ENCODE assay signal across 23 cellular contexts in the genomic region with DNA sequence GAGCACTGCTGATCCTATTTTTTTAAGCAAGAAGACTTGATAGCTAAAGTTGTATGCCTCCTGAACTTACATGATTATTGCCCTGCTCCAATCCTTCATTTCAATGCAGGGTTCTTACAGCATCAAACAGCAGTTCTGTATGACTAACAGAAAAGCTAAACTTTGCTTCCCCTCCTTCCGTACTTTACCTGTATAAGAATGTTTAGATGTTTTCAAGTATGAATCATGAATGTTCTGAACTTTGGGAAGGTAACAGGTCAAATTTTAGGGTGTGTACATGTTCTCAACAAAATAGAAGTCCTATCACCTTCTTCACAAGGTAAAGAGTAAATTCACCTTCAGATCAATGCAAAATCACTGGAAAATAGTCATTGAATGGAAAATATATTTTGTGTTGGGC.
A peak's percentile ranks its signal among the peaks of the same experiment; 100 is the strongest.
DNase-seq lines count a peak whose midpoint lies in the region; ATAC-seq and TF ChIP-seq lines count a peak whose summit lies in the region.
"Had no signal": no experiment of that assay in that cellular context is flagged by ENCODE, and none has a peak within 500 bp of the region (broad histone marks: within the 10 kb centered on the region; RNA-seq: fewer than 3 reads in every experiment).

No MANE protein-coding gene starts in this region.

- H3K4me1 ChIP-seq in breast epithelium: no peaks in the 10 kb centered on the region
- H3K4me1 ChIP-seq in mammary epithelial cell (ENCODE audit: insufficient read depth, low read length): peaks cover 4% of the 10 kb centered on the region
- H3K4me1 ChIP-seq: BLaER1, Caco-2 had no signal

- TF ChIP-seq CTCF in MCF 10A (IDR thresholded peaks at IDR 0.05; ENCODE audit: unreplicated experiment): no peak
- no peak for TF ChIP-seq CTCF in breast epithelium (IDR thresholded peaks at IDR 0.05)
- no peak for TF ChIP-seq CTCF in mammary epithelial cell (conservative IDR thresholded peaks at IDR 0.05 in 1 of 2, IDR thresholded peaks at IDR 0.05 in 1 of 2; ENCODE audit: extremely low read depth in 1 of 2, insufficient read depth in 1 of 2, low read depth in 1 of 2, low read length in 2 of 2)

- H3K27ac Mint-ChIP-seq in MCF 10A (ENCODE audit: low read depth, unreplicated experiment) (no peak overlapping the region), T-cell (no peak overlapping the region)
- H3K27ac Mint-ChIP-seq: B cell; CD4-positive, CD25-positive, alpha-beta regulatory T cell; CD8-positive, alpha-beta T cell; GM23338; H9 had no signal

- peak; percentile 72 for ATAC-seq in esophagus mucosa
- ATAC-seq in T-cell (replicated peaks in 1 of 4): no peak
- ATAC-seq in GM21576 (IDR thresholded peaks at IDR 0.05; ENCODE audit: unreplicated experiment): no peak
- ATAC-seq in HG03045 (IDR thresholded peaks at IDR 0.05; ENCODE audit: unreplicated experiment): no peak
- ATAC-seq: CD8-positive, alpha-beta T cell; GM12878; GM23338; HCT116 had no signal

- H3K27ac ChIP-seq in breast epithelium (no peak overlapping the region), mammary epithelial cell (ENCODE audit: insufficient read depth, low read depth, low read length) (no peak overlapping the region)
- H3K27ac ChIP-seq: 22Rv1, BLaER1, C4-2B had no signal

- intact Hi-C loops in MCF 10A (cut with micrococcal nuclease) (no loop called here), breast epithelium (cut with DNase I; ENCODE audit: low total_unique reads) (no loop called here), mammary epithelial cell (cut with micrococcal nuclease) (no loop called here)

- H3K9me3 ChIP-seq in breast epithelium (no peaks in the 10 kb centered on the region), mammary epithelial cell (replicated peaks; ENCODE audit: insufficient read depth, low read length) (no peaks in the 10 kb centered on the region)
- H3K9me3 ChIP-seq: BLaER1, Caco-2 had no signal

- H3K9ac ChIP-seq in mammary epithelial cell (ENCODE audit: insufficient read depth, low read length): no peak overlapping the region
- H3K9ac ChIP-seq: BLaER1 had no signal

- BruUV-seq in MCF 10A (replicated peaks; lab: Mats Ljungman, UMichigan): no TSS peak
- BruUV-seq in mammary epithelial cell (replicated peaks; lab: Mats Ljungman, UMichigan): no TSS peak

- dilution Hi-C loops in mammary epithelial cell (cut with HindIII; ENCODE audit: low sequenced_read_pairs): no loop called here

- CTCF ChIA-PET in MCF 10A (lab: Yijun Ruan, JAX): interaction anchor here (0.7 to 1.2 kb wide), 4 partner anchors 10 to 1064 kb away, joined by 3 to 4 read pairs (median 4); no protein-coding TSS in a partner anchor
- CTCF ChIA-PET in mammary epithelial cell (lab: Charles Lee; ENCODE audit: low non-redundant PET): no interaction called here
- CTCF ChIA-PET in T-cell (lab: Charles Lee): no interaction called here

- peak overlapping the region; percentile 2 for H3K4me2 ChIP-seq in mammary epithelial cell (ENCODE audit: insufficient read depth, low read depth, low read length)
- H3K4me2 ChIP-seq: BLaER1, GM23338 had no signal

- no peaks in the 10 kb centered on the region for H3K36me3 ChIP-seq in breast epithelium
- no peaks in the 10 kb centered on the region for H3K36me3 ChIP-seq in mammary epithelial cell (ENCODE audit: insufficient read depth, low read length)
- H3K36me3 ChIP-seq: BLaER1 had no signal

- H3K36me3 Mint-ChIP-seq in MCF 10A (ENCODE audit: insufficient read depth, unreplicated experiment): no peaks in the 10 kb centered on the region
- no peaks in the 10 kb centered on the region for H3K36me3 Mint-ChIP-seq in T-cell
- H3K36me3 Mint-ChIP-seq: CD4-positive, CD25-positive, alpha-beta regulatory T cell; CD8-positive, alpha-beta T cell had no signal

- peaks cover 23% of the 10 kb centered on the region for H3K4me1 Mint-ChIP-seq in MCF 10A (ENCODE audit: insufficient read depth, unreplicated experiment)
- H3K4me1 Mint-ChIP-seq in T-cell: no peaks in the 10 kb centered on the region
- H3K4me1 Mint-ChIP-seq: B cell; CD4-positive, CD25-positive, alpha-beta regulatory T cell; GM23338; H9 had no signal

- DNase-seq in MCF 10A (ENCODE audit: unreplicated experiment) (peak; percentile 47), breast epithelium (ENCODE audit: low spot score in 2 of 2) (no peak), mammary epithelial cell (peak; percentile 14), T-cell (no peak)
- DNase-seq in stimulated activated naive CD4-positive, alpha-beta T cell (lab: John Stamatoyannopoulos, UW): no peak
- DNase-seq: Caco-2; CD4-positive, CD25-positive, alpha-beta regulatory T cell; CD8-positive, alpha-beta T cell; DMS 273 treated with DMSO at 0.1 percent for 48 hours; DMS79; EL; GDM1; H9 had no signal

- no peaks in the 10 kb centered on the region for H4K20me1 ChIP-seq in mammary epithelial cell (ENCODE audit: insufficient read depth, low read length)
- H4K20me1 ChIP-seq: BLaER1 had no signal

- WGBS in mammary epithelial cell (ENCODE audit: low coverage, missing lambda C conversion rate): 25% methylated on average over 1 of the region's 1 CpG

- H3K4me3 Mint-ChIP-seq in MCF 10A (ENCODE audit: unreplicated experiment) (no peak overlapping the region), T-cell (no peak overlapping the region)
- H3K4me3 Mint-ChIP-seq: B cell; CD4-positive, CD25-positive, alpha-beta regulatory T cell; CD8-positive, alpha-beta T cell; GM23338; H9 had no signal

- H3K9me3 Mint-ChIP-seq in MCF 10A (ENCODE audit: unreplicated experiment) (peaks cover 8% of the 10 kb centered on the region), T-cell (peaks cover 2 to 16% (median 12%) of the 10 kb centered on the region in 3 donors)

- H3K27me3 Mint-ChIP-seq in MCF 10A (ENCODE audit: insufficient read depth, unreplicated experiment) (no peaks in the 10 kb centered on the region), T-cell (no peaks in the 10 kb centered on the region)
- H3K27me3 Mint-ChIP-seq: B cell; CD4-positive, CD25-positive, alpha-beta regulatory T cell had no signal

- H3K79me2 ChIP-seq in mammary epithelial cell (ENCODE audit: insufficient read depth, low read length): no peaks in the 10 kb centered on the region

- H3K4me3 ChIP-seq in breast epithelium (no peak overlapping the region), mammary epithelial cell (replicated peaks in 1 of 3; ENCODE audit: insufficient read depth in 1 of 3, low read depth in 2 of 3, low read length in 3 of 3) (no peak overlapping the region)
- H3K4me3 ChIP-seq: BLaER1, GM12878, GM23338 had no signal

- no peaks in the 10 kb centered on the region for H3K27me3 ChIP-seq in breast epithelium
- H3K27me3 ChIP-seq in mammary epithelial cell (ENCODE audit: insufficient read depth, low read length): no peaks in the 10 kb centered on the region
- H3K27me3 ChIP-seq: BLaER1 had no signal

- TF ChIP-seq POLR2A in breast epithelium (IDR thresholded peaks at IDR 0.05): no peak

- H2AFZ ChIP-seq in mammary epithelial cell (ENCODE audit: low read depth, low read length): no peak overlapping the region
- H2AFZ ChIP-seq: GM23338 had no signal

- POLR2A ChIA-PET in MCF 10A (lab: Yijun Ruan, JAX) (interaction anchor here (0.6 to 1.7 kb wide), 7 partner anchors 14 to 394 kb away, joined by 3 to 8 read pairs (median 3); no protein-coding TSS in a partner anchor), T-cell (lab: Charles Lee) (no interaction called here)

- in situ Hi-C loops in mammary epithelial cell (cut with MboI; ENCODE audit: low sequenced_read_pairs in 2 of 2): no loop called here

Comparison
In these comparisons a context has a peak if more than half of its experiments do, and no peak if none do; other contexts are left out.
1. DNase-seq: peak in MCF 10A (single experiment) and mammary epithelial cell (single experiment); none in breast epithelium (0 of 2), stimulated activated naive CD4-positive, alpha-beta T cell (0 of 6) and T-cell (0 of 34).